In the genomic region with DNA sequence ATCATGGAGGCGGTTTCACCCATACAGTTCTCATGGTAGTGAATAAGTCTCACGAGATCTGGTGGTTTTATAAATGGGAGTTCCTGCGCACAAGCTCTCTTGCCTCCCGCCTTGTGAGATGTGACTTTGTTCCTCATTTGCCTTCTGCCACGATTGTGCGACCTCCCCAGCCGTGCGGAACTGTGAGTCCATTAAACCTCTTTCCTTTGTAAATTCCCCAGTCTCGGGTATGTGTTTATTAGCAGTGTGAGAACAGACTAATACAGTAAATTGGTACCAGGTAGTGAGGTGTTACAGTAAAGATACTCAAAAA, we compare ENCODE assay signal across 1 cellular context.
TF ChIP-seq lines count a peak whose summit lies in the region.

No MANE protein-coding gene starts in this region.

TF ChIP-seq in GM12878, 131 proteins besides CTCF, POLR2A, EP300 and RAD21:
- no peak for TF ChIP-seq SKIL (IDR thresholded peaks at IDR 0.05; ENCODE audit: low read depth, poor library complexity, severe bottlenecking)
- no peak for TF ChIP-seq ZNF274 (IDR thresholded peaks at IDR 0.05; ENCODE audit: insufficient read depth, insufficient read length)
- TF ChIP-seq MLLT1 (IDR thresholded peaks at IDR 0.05) = no peak
- TF ChIP-seq CBX5 (IDR thresholded peaks at IDR 0.05; ENCODE audit: low read depth) = no peak
- TF ChIP-seq, protein P1, sequence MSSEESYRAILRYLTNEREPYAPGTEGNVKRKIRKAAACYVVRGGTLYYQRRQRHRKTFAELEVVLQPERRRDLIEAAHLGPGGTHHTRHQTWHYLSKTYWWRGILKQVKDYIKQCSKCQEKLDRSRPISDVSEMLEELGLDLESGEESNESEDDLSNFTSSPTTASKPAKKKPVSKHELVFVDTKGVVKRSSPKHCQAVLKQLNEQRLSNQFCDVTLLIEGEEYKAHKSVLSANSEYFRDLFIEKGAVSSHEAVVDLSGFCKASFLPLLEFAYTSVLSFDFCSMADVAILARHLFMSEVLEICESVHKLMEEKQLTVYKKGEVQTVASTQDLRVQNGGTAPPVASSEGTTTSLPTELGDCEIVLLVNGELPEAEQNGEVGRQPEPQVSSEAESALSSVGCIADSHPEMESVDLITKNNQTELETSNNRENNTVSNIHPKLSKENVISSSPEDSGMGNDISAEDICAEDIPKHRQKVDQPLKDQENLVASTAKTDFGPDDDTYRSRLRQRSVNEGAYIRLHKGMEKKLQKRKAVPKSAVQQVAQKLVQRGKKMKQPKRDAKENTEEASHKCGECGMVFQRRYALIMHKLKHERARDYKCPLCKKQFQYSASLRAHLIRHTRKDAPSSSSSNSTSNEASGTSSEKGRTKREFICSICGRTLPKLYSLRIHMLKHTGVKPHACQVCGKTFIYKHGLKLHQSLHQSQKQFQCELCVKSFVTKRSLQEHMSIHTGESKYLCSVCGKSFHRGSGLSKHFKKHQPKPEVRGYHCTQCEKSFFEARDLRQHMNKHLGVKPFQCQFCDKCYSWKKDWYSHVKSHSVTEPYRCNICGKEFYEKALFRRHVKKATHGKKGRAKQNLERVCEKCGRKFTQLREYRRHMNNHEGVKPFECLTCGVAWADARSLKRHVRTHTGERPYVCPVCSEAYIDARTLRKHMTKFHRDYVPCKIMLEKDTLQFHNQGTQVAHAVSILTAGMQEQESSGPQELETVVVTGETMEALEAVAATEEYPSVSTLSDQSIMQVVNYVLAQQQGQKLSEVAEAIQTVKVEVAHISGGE (CRISPR knock-in tag; IDR thresholded peaks at IDR 0.05) = no peak
- no peak for TF ChIP-seq RBBP5 (conservative IDR thresholded peaks at IDR 0.05)
- TF ChIP-seq LARP7 (IDR thresholded peaks at IDR 0.05) = no peak
- no peak for TF ChIP-seq STAT1 (conservative IDR thresholded peaks at IDR 0.05)
- TF ChIP-seq SUPT20H (IDR thresholded peaks at IDR 0.05; ENCODE audit: borderline replicate concordance, control insufficient read depth, low read depth, low read length) = no peak
- TF ChIP-seq, protein P2, sequence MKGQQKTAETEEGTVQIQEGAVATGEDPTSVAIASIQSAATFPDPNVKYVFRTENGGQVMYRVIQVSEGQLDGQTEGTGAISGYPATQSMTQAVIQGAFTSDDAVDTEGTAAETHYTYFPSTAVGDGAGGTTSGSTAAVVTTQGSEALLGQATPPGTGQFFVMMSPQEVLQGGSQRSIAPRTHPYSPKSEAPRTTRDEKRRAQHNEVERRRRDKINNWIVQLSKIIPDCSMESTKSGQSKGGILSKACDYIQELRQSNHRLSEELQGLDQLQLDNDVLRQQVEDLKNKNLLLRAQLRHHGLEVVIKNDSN (IDR thresholded peaks at IDR 0.05; ENCODE audit: borderline replicate concordance, extremely low read length, insufficient read depth, low read depth, low read length) = no peak
- TF ChIP-seq, protein P3, sequence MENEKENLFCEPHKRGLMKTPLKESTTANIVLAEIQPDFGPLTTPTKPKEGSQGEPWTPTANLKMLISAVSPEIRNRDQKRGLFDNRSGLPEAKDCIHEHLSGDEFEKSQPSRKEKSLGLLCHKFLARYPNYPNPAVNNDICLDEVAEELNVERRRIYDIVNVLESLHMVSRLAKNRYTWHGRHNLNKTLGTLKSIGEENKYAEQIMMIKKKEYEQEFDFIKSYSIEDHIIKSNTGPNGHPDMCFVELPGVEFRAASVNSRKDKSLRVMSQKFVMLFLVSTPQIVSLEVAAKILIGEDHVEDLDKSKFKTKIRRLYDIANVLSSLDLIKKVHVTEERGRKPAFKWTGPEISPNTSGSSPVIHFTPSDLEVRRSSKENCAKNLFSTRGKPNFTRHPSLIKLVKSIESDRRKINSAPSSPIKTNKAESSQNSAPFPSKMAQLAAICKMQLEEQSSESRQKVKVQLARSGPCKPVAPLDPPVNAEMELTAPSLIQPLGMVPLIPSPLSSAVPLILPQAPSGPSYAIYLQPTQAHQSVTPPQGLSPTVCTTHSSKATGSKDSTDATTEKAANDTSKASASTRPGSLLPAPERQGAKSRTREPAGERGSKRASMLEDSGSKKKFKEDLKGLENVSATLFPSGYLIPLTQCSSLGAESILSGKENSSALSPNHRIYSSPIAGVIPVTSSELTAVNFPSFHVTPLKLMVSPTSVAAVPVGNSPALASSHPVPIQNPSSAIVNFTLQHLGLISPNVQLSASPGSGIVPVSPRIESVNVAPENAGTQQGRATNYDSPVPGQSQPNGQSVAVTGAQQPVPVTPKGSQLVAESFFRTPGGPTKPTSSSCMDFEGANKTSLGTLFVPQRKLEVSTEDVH (IDR thresholded peaks at IDR 0.05; ENCODE audit: low read depth, partially characterized antibody) = no peak
- TF ChIP-seq, protein P4, sequence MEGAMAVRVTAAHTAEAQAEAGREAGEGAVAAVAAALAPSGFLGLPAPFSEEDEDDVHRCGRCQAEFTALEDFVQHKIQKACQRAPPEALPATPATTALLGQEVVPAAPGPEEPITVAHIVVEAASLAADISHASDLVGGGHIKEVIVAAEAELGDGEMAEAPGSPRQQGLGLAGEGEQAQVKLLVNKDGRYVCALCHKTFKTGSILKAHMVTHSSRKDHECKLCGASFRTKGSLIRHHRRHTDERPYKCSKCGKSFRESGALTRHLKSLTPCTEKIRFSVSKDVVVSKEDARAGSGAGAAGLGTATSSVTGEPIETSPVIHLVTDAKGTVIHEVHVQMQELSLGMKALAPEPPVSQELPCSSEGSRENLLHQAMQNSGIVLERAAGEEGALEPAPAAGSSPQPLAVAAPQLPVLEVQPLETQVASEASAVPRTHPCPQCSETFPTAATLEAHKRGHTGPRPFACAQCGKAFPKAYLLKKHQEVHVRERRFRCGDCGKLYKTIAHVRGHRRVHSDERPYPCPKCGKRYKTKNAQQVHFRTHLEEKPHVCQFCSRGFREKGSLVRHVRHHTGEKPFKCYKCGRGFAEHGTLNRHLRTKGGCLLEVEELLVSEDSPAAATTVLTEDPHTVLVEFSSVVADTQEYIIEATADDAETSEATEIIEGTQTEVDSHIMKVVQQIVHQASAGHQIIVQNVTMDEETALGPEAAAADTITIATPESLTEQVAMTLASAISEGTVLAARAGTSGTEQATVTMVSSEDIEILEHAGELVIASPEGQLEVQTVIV (IDR thresholded peaks at IDR 0.05; ENCODE audit: borderline replicate concordance, partially characterized antibody) = no peak
- TF ChIP-seq, protein P5, sequence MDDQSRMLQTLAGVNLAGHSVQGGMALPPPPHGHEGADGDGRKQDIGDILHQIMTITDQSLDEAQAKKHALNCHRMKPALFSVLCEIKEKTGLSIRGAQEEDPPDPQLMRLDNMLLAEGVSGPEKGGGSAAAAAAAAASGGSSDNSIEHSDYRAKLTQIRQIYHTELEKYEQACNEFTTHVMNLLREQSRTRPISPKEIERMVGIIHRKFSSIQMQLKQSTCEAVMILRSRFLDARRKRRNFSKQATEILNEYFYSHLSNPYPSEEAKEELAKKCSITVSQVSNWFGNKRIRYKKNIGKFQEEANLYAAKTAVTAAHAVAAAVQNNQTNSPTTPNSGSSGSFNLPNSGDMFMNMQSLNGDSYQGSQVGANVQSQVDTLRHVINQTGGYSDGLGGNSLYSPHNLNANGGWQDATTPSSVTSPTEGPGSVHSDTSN (IDR thresholded peaks at IDR 0.05; ENCODE audit: insufficient replicate concordance, low read depth, low read length) = no peak
TF ChIP-seq in GM12878: peak in this region for 0.
